In genomic region chr6:108260809-108261569, GRCh38 we compare ENCODE assay signal across 8 cellular contexts. TPM values are rescaled to one million over a fixed set of nuclear protein-coding genes. Genes with fewer than 3 reads are reported as not detected.
DNase-seq lines count a peak whose midpoint lies in the region; ATAC-seq, FAIRE-seq and TF ChIP-seq lines count a peak whose summit lies in the region.

Gene SNX3, minus strand, starts transcription at chr6:108261040. Its CDS starts 119 bp downstream, at chr6:108260921.

- peak within 1 kb of the TSS; percentile 91 for H2AFZ ChIP-seq in OCI-LY3 (ENCODE audit: low read depth, low read length)

- H3K36me3 ChIP-seq in HUES6 (ENCODE audit: control insufficient read depth, insufficient read depth, low read length) (no peaks in the 10 kb centered on the region; the same call in 1 of the 2 replicates), OCI-LY3 (replicated peaks; ENCODE audit: low read depth, low read length) (no peaks in the 10 kb centered on the region)

- no peaks in the 10 kb centered on the region for H3K9me3 Mint-ChIP-seq in mesothelial cell of epicardium

- H3K9ac ChIP-seq in HUES6 (ENCODE audit: low read length): peak within 1 kb of the TSS; percentile 85
- peak within 1 kb of the TSS; percentile 96 for H3K9ac ChIP-seq in OCI-LY3 (ENCODE audit: low read length)

- no peaks in the 10 kb centered on the region for H3K9me3 ChIP-seq in HUES6 (ENCODE audit: control insufficient read depth, insufficient read depth, low read depth, low read length)
- no peaks in the 10 kb centered on the region for H3K9me3 ChIP-seq in OCI-LY3 (ENCODE audit: insufficient read depth, low read length)

- TF ChIP-seq CTCF in OCI-LY3 (IDR thresholded peaks at IDR 0.05; ENCODE audit: low read depth, low read length) (peak; percentile 8; the same call in 1 of the 2 replicates), mesothelial cell of epicardium (IDR thresholded peaks at IDR 0.05; ENCODE audit: unreplicated experiment) (no peak)

- peak; percentile 88 for ATAC-seq in GM21423 (IDR thresholded peaks at IDR 0.05; ENCODE audit: unreplicated experiment)

- no peaks in the 10 kb centered on the region for H3K36me3 Mint-ChIP-seq in mesothelial cell of epicardium

- H3K4me2 ChIP-seq in OCI-LY3 (ENCODE audit: low read length): peak within 1 kb of the TSS; percentile 90

- H3K27ac ChIP-seq in HUES6 (ENCODE audit: low read depth, low read length): peak within 1 kb of the TSS; percentile 79
- peak within 1 kb of the TSS; percentile 77 for H3K27ac ChIP-seq in OCI-LY3 (ENCODE audit: low read length)

- peak; percentile 26 for FAIRE-seq in endometrium (lab: Jason Lieb, UNC)

- peak within 1 kb of the TSS; percentile 86 for H3K4me3 Mint-ChIP-seq in mesothelial cell of epicardium

- DNase-seq in DMS 273 (lab: John Stamatoyannopoulos, UW; ENCODE audit: unreplicated experiment) (peak; percentile 98), mesothelial cell of epicardium (ENCODE audit: low spot score in 2 of 2, unreplicated experiment in 2 of 2) (peak; percentile 87 to 94)
- DNase-seq in activated CD8-positive, alpha-beta memory T cell treated with anti-CD3 and anti-CD28 coated beads, Interleukin-2, amount 50 U/mL, for 48 hours: peak; percentile 94
- peak; percentile 89 to 91 for DNase-seq in stimulated activated CD8-positive, alpha-beta memory T cell treated with anti-CD3 and anti-CD28 coated beads, Interleukin-15, amount 100 ng/mL, for 48 hours (ENCODE audit: low read depth in 2 of 2)

- H3K4me1 ChIP-seq in HUES6 (ENCODE audit: control insufficient read depth, insufficient read depth, low read length) (peaks cover 3% of the 10 kb centered on the region; the same call in 1 of the 2 replicates), OCI-LY3 (ENCODE audit: low read length) (peaks cover 15% of the 10 kb centered on the region)

- H3K27me3 ChIP-seq in HUES6 (ENCODE audit: control insufficient read depth, insufficient read depth, low read length): no peaks in the 10 kb centered on the region
- no peaks in the 10 kb centered on the region for H3K27me3 ChIP-seq in OCI-LY3 (ENCODE audit: low read depth, low read length)

- peaks cover 16% of the 10 kb centered on the region for H3K4me1 Mint-ChIP-seq in mesothelial cell of epicardium

- no peaks in the 10 kb centered on the region for H3K27me3 Mint-ChIP-seq in mesothelial cell of epicardium (ENCODE audit: low read depth)

- H3K27ac Mint-ChIP-seq in mesothelial cell of epicardium: peak within 1 kb of the TSS; percentile 98

- H4K20me1 ChIP-seq in OCI-LY3 (ENCODE audit: insufficient read depth, low read length): peaks cover 14% of the 10 kb centered on the region

- H3K79me2 ChIP-seq in OCI-LY3 (ENCODE audit: low read length): peaks cover 29% of the 10 kb centered on the region

- peak within 1 kb of the TSS; percentile 85 for H3K4me3 ChIP-seq in HUES6 (ENCODE audit: low read depth, low read length)
- H3K4me3 ChIP-seq in OCI-LY3 (ENCODE audit: low read length): peak within 1 kb of the TSS; percentile 93

RNA-seq across cellular contexts. Expression of gene SNX3, which starts in this region (rescaled TPM):
- 74.3 to 80.6 TPM (median 74.4 TPM) in 3 replicates for total RNA-seq in mesothelial cell of epicardium

Comparison
In these comparisons a context has a peak if more than half of its experiments do, and no peak if none do; other contexts are left out.
1. Peak in every context shown above with its lines: DNase-seq, ATAC-seq, H3K4me3 ChIP-seq and H3K27ac ChIP-seq.